ENCODE assay signal across 8 cellular contexts in genomic region chr13:46168341-46168740, GRCh38. TPM values are rescaled to one million over a fixed set of nuclear protein-coding genes. Genes with fewer than 3 reads are reported as not detected.
DNase-seq lines count a peak whose midpoint lies in the region; ATAC-seq lines count a peak whose summit lies in the region.

No MANE protein-coding gene starts in this region.

- peak overlapping the region; percentile 77 for H3K27ac ChIP-seq in effector memory CD4-positive, alpha-beta T cell (ENCODE audit: insufficient read depth, low read length, poor library complexity, severe bottlenecking)
- no peak overlapping the region for H3K27ac ChIP-seq in SJCRH30

- H3K27me3 ChIP-seq in effector memory CD4-positive, alpha-beta T cell (replicated peaks; ENCODE audit: control insufficient read depth, insufficient read depth, low read length, poor library complexity, severe bottlenecking), result no peaks in the 10 kb centered on the region
- no peaks in the 10 kb centered on the region for H3K27me3 ChIP-seq in SJCRH30

- peaks cover 85% of the 10 kb centered on the region for H3K4me1 ChIP-seq in effector memory CD4-positive, alpha-beta T cell (ENCODE audit: control insufficient read depth, insufficient read depth, low read length, poor library complexity, severe bottlenecking)
- no peaks in the 10 kb centered on the region for H3K4me1 ChIP-seq in SJCRH30

- no peak for ATAC-seq in HG02763 (IDR thresholded peaks at IDR 0.05; ENCODE audit: unreplicated experiment)

- H3K9me3 ChIP-seq in effector memory CD4-positive, alpha-beta T cell (ENCODE audit: control insufficient read depth, low read length), result no peaks in the 10 kb centered on the region
- no peaks in the 10 kb centered on the region for H3K9me3 ChIP-seq in SJCRH30 (replicated peaks)

- no peaks in the 10 kb centered on the region for H3K36me3 ChIP-seq in effector memory CD4-positive, alpha-beta T cell (ENCODE audit: control insufficient read depth, insufficient read depth, low read length)
- no peaks in the 10 kb centered on the region for H3K36me3 ChIP-seq in SJCRH30

- peak overlapping the region; percentile 35 for H3K4me3 ChIP-seq in effector memory CD4-positive, alpha-beta T cell (ENCODE audit: insufficient read depth, low read depth, low read length, poor library complexity, severe bottlenecking)
- H3K4me3 ChIP-seq in SJCRH30, result no peak overlapping the region

- peak; percentile 42 for DNase-seq in activated CD8-positive, alpha-beta memory T cell treated with anti-CD3 and anti-CD28 coated beads, Interleukin-2, amount 50 U/mL, for 4 hours
- no peak for DNase-seq in activated CD8-positive, alpha-beta memory T cell treated with anti-CD3 and anti-CD28 coated beads for 24 hours
- peak; percentile 60 for DNase-seq in RPMI7951 (ENCODE audit: low read depth)
- DNase-seq in effector memory CD4-positive, alpha-beta T cell, result peak; percentile 42 to 59 (median 50)
- DNase-seq in stimulated activated CD4-positive, alpha-beta T cell treated with anti-CD3 and anti-CD28 coated beads, Interleukin-4, amount 100 ng/mL, for 1 hour, result peak; percentile 66
- DNase-seq in SJCRH30, result no peak
- DNase-seq in COR-L47 (lab: John Stamatoyannopoulos, UW), result no peak

RNA-seq across cellular contexts. Expression of gene LCP1, which starts 13.6 kb away (rescaled TPM):
- 65.9 and 75.0 TPM in 2 replicates for total RNA-seq in RPMI7951 (2014; rRNA removed; shearing (Covaris generic))
- total RNA-seq in SJCRH30 (2014; rRNA removed; shearing (Covaris generic)), result not detected in 2 replicates

RNA-seq across cellular contexts. Expression of gene LRRC63, which starts 43.4 kb away (rescaled TPM):
- total RNA-seq in RPMI7951 (2014; rRNA removed; shearing (Covaris generic)), result 0.20 and 0.48 TPM in 2 replicates
- 0.06 TPM in 1 of 2 replicates, not detected in the other for total RNA-seq in SJCRH30 (2014; rRNA removed; shearing (Covaris generic))

Comparison
In these comparisons a context has a peak if more than half of its experiments do, and no peak if none do; other contexts are left out.
1. DNase-seq: peak in activated CD8-positive, alpha-beta memory T cell treated with anti-CD3 and anti-CD28 coated beads, Interleukin-2, amount 50 U/mL, for 4 hours (single experiment), RPMI7951 (single experiment), effector memory CD4-positive, alpha-beta T cell (3 of 3) and stimulated activated CD4-positive, alpha-beta T cell treated with anti-CD3 and anti-CD28 coated beads, Interleukin-4, amount 100 ng/mL, for 1 hour (single experiment); none in activated CD8-positive, alpha-beta memory T cell treated with anti-CD3 and anti-CD28 coated beads for 24 hours (single experiment), SJCRH30 (0 of 2) and COR-L47 (single experiment).
2. RNA of gene LCP1, which starts 13.6 kb away (total RNA-seq): 65.9 to 75.0 TPM in RPMI7951; not detected in SJCRH30; every median in the first group is over 10 times any median in the second.